In genomic region chr1:181104790-181105133, GRCh38 we compare ENCODE assay signal across 8 cellular contexts. TPM values are rescaled to one million over a fixed set of nuclear protein-coding genes. Genes with fewer than 3 reads are reported as not detected.
A peak's percentile ranks its signal among the peaks of the same experiment; 100 is the strongest.
DNase-seq lines count a peak whose midpoint lies in the region; ATAC-seq and TF ChIP-seq lines count a peak whose summit lies in the region.

No MANE protein-coding gene starts in this region.

- in situ Hi-C loops in astrocyte of the cerebellum (cut with HindIII; ENCODE audit: low sequenced_read_pairs) = no loop called here

- H3K4me3 Mint-ChIP-seq in stimulated activated memory B cell treated with anti-CD40 and anti-IgM and Interleukin-4, amounts not matched to agents 10 μg/mL and 1 μg/mL and 100 μg/mL, for 72 hours = peak overlapping the region; percentile 83

- H3K4me1 Mint-ChIP-seq in stimulated activated memory B cell treated with anti-CD40 and anti-IgM and Interleukin-4, amounts not matched to agents 10 μg/mL and 1 μg/mL and 100 μg/mL, for 72 hours = peaks cover 44% of the 10 kb centered on the region

- H3K36me3 ChIP-seq in HEK293 (ENCODE audit: control insufficient read depth in 2 of 2, insufficient read depth in 1 of 2, low read length in 2 of 2) (no peaks in the 10 kb centered on the region), SJCRH30 (no peaks in the 10 kb centered on the region), kidney epithelial cell (ENCODE audit: control insufficient read depth, insufficient read depth, low read length) (no peaks in the 10 kb centered on the region)

- H3K4me3 ChIP-seq in HEK293 (ENCODE audit: low read depth, low read length) = peak overlapping the region; percentile 57
- peak overlapping the region; percentile 72 for H3K4me3 ChIP-seq in SJCRH30
- H3K4me3 ChIP-seq in astrocyte of the cerebellum (ENCODE audit: low read depth, low read length) = peak overlapping the region; percentile 64
- peak overlapping the region; percentile 66 for H3K4me3 ChIP-seq in kidney epithelial cell (ENCODE audit: low read depth, low read length)

- no peaks in the 10 kb centered on the region for H3K27me3 Mint-ChIP-seq in stimulated activated memory B cell treated with anti-CD40 and anti-IgM and Interleukin-4, amounts not matched to agents 10 μg/mL and 1 μg/mL and 100 μg/mL, for 72 hours

- H3K9me3 ChIP-seq in HEK293 (ENCODE audit: control insufficient read depth, insufficient read depth, low read depth, low read length) (no peaks in the 10 kb centered on the region), SJCRH30 (replicated peaks) (no peaks in the 10 kb centered on the region)

- TF ChIP-seq CTCF in HEK293 (tag by site-specific recombination; IDR thresholded peaks at IDR 0.05) (no peak; the same call in 1 of the 2 replicates), astrocyte of the cerebellum (IDR thresholded peaks at IDR 0.05; ENCODE audit: low read depth, low read length, missing control alignments) (no peak), kidney epithelial cell (IDR thresholded peaks at IDR 0.05; ENCODE audit: insufficient read depth, low read length, poor library complexity, severe bottlenecking) (peak; percentile 6)

- H3K36me3 Mint-ChIP-seq in stimulated activated memory B cell treated with anti-CD40 and anti-IgM and Interleukin-4, amounts not matched to agents 10 μg/mL and 1 μg/mL and 100 μg/mL, for 72 hours = no peaks in the 10 kb centered on the region

- peak; percentile 9 for DNase-seq in GF-D8 (lab: John Stamatoyannopoulos, UW)
- no peak for DNase-seq in SJCRH30
- DNase-seq in astrocyte of the cerebellum (ENCODE audit: low read depth) = no peak
- DNase-seq in kidney epithelial cell (ENCODE audit: low read depth) = no peak
- DNase-seq in LoVo (ENCODE audit: low spot score) = no peak
- DNase-seq in NCI-H2196 (lab: John Stamatoyannopoulos, UW; ENCODE audit: unreplicated experiment) = no peak

- no peaks in the 10 kb centered on the region for H3K27me3 ChIP-seq in SJCRH30
- no peaks in the 10 kb centered on the region for H3K27me3 ChIP-seq in kidney epithelial cell (ENCODE audit: control insufficient read depth, insufficient read depth, low read length)

- POLR2A ChIA-PET in HEK293 (lab: Yijun Ruan, JAX) = interaction anchor here (0.6 to 9.2 kb wide), 17 partner anchors 8 to 606 kb away, joined by 3 to 111 read pairs (median 8); partner anchors contain the start of gene IER5

- H3K27ac ChIP-seq in HEK293 (ENCODE audit: extremely low read depth, low read depth, low read length) (peak overlapping the region; percentile 89), SJCRH30 (peak overlapping the region; percentile 84)

- no peaks in the 10 kb centered on the region for H3K9me3 Mint-ChIP-seq in stimulated activated memory B cell treated with anti-CD40 and anti-IgM and Interleukin-4, amounts not matched to agents 10 μg/mL and 1 μg/mL and 100 μg/mL, for 72 hours

- H3K27ac Mint-ChIP-seq in stimulated activated memory B cell treated with anti-CD40 and anti-IgM and Interleukin-4, amounts not matched to agents 10 μg/mL and 1 μg/mL and 100 μg/mL, for 72 hours = peak overlapping the region; percentile 65

- H3K4me1 ChIP-seq in HEK293 (ENCODE audit: control insufficient read depth, insufficient read depth, low read length) = peaks cover 37% of the 10 kb centered on the region; the same call in 1 of the 2 replicates
- peaks cover 49% of the 10 kb centered on the region for H3K4me1 ChIP-seq in SJCRH30

- CTCF ChIA-PET in HEK293 (lab: Yijun Ruan, JAX) = interaction anchor here (0.7 to 3.2 kb wide), 6 partner anchors 12 to 223 kb away, joined by 3 to 14 read pairs (median 4); no protein-coding TSS in a partner anchor

- ATAC-seq in stimulated activated memory B cell treated with anti-CD40 and anti-IgM and Interleukin-4, amounts not matched to agents 10 μg/mL and 1 μg/mL and 100 μg/mL, for 72 hours = peak; percentile 53

TF ChIP-seq in HEK293, 187 proteins besides CTCF, POLR2A, EP300 and RAD21 (continues in another document):
- TF ChIP-seq ZNF184 (tag by site-specific recombination; IDR thresholded peaks at IDR 0.05) (no peak), KLF9 (tag by site-specific recombination; IDR thresholded peaks at IDR 0.05; ENCODE audit: low read depth) (peak; percentile 77), ZFHX2 (tag by site-specific recombination; conservative IDR thresholded peaks at IDR 0.05) (peak; percentile 61), ZNF629 (tag by site-specific recombination; IDR thresholded peaks at IDR 0.05) (peak; percentile 19), REST (tag by site-specific recombination; IDR thresholded peaks at IDR 0.05) (peak; percentile 9; the same call in 1 of the 2 replicates), ZNF670 (tag by site-specific recombination; IDR thresholded peaks at IDR 0.05; ENCODE audit: low read depth) (no peak), ZNF529 (tag by site-specific recombination; IDR thresholded peaks at IDR 0.05; ENCODE audit: insufficient replicate concordance) (no peak), ZNF121 (tag by site-specific recombination; IDR thresholded peaks at IDR 0.05) (peak; percentile 29; the same call in 1 of the 2 replicates), ZNF600 (tag by site-specific recombination; IDR thresholded peaks at IDR 0.05) (0 out of 2 replicates have a peak, but pooled peaks have one; percentile 67), WT1 (tag by site-specific recombination; IDR thresholded peaks at IDR 0.05) (peak; percentile 58; the same call in 1 of the 2 replicates), KLF16 (tag by site-specific recombination; IDR thresholded peaks at IDR 0.05) (peak; percentile 56; the same call in 1 of the 2 replicates), GLIS2 (tag by site-specific recombination; IDR thresholded peaks at IDR 0.05) (peak; percentile 79), SP7 (tag by site-specific recombination; IDR thresholded peaks at IDR 0.05) (peak; percentile 55), ZNF677 (tag by site-specific recombination; IDR thresholded peaks at IDR 0.05) (no peak)
- TF ChIP-seq, protein P1, sequence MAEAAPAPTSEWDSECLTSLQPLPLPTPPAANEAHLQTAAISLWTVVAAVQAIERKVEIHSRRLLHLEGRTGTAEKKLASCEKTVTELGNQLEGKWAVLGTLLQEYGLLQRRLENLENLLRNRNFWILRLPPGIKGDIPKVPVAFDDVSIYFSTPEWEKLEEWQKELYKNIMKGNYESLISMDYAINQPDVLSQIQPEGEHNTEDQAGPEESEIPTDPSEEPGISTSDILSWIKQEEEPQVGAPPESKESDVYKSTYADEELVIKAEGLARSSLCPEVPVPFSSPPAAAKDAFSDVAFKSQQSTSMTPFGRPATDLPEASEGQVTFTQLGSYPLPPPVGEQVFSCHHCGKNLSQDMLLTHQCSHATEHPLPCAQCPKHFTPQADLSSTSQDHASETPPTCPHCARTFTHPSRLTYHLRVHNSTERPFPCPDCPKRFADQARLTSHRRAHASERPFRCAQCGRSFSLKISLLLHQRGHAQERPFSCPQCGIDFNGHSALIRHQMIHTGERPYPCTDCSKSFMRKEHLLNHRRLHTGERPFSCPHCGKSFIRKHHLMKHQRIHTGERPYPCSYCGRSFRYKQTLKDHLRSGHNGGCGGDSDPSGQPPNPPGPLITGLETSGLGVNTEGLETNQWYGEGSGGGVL (tag by site-specific recombination; IDR thresholded peaks at IDR 0.05) = peak; percentile 47; the same call in 1 of the 2 replicates

RNA-seq across cellular contexts. Expression of gene IER5, which starts 16.3 kb away (rescaled TPM):
- total RNA-seq in SJCRH30 (2014; rRNA removed; shearing (Covaris generic)) = 30.3 and 31.9 TPM in 2 replicates
- 21.9 and 22.0 TPM in 2 replicates for total RNA-seq in kidney epithelial cell
